In genomic region chr12:69933115-69933552, GRCh38 we compare ENCODE assay signal across 16 cellular contexts.
A peak's percentile ranks its signal among the peaks of the same experiment; 100 is the strongest.
DNase-seq lines count a peak whose midpoint lies in the region; ATAC-seq and TF ChIP-seq lines count a peak whose summit lies in the region.
"Had no signal": no experiment of that assay in that cellular context is flagged by ENCODE, and none has a peak within 500 bp of the region (broad histone marks: within the 10 kb centered on the region; RNA-seq: fewer than 3 reads in every experiment).

No MANE protein-coding gene starts in this region.

- H3K27ac ChIP-seq in HEK293 (ENCODE audit: extremely low read depth, low read depth, low read length) (no peak overlapping the region), HUES64 (ENCODE audit: low read depth, low read length) (peak overlapping the region; percentile 99)
- H3K27ac ChIP-seq: coronary artery, SK-N-MC had no signal

- TF ChIP-seq CTCF in HEK293 (tag by site-specific recombination; IDR thresholded peaks at IDR 0.05) (no peak), nephron progenitor cell (IDR thresholded peaks at IDR 0.05) (no peak)

- H3K4me1 Mint-ChIP-seq in nephron progenitor cell = peaks cover 71% of the 10 kb centered on the region
- no peaks in the 10 kb centered on the region for H3K4me1 Mint-ChIP-seq in activated naive CD4-positive, alpha-beta T cell treated with anti-CD3 and anti-CD28 coated beads for 36 hours (ENCODE audit: low read depth)
- H3K4me1 Mint-ChIP-seq: activated CD4-positive, alpha-beta T cell treated with anti-CD3 and anti-CD28 coated beads, Interleukin-2, amount 10 ng/mL, durations not matched to agents 7 days and 5 days had no signal

- 1% methylated on average over 5 of the region's 5 CpGs for WGBS in HUES64

- peak overlapping the region; percentile 59 for H3K27ac Mint-ChIP-seq in nephron progenitor cell
- no peak overlapping the region for H3K27ac Mint-ChIP-seq in activated naive CD4-positive, alpha-beta T cell treated with anti-CD3 and anti-CD28 coated beads for 36 hours
- H3K27ac Mint-ChIP-seq: activated CD4-positive, alpha-beta T cell treated with anti-CD3 and anti-CD28 coated beads, Interleukin-2, amount 10 ng/mL, durations not matched to agents 7 days and 5 days; CD8-positive, alpha-beta T cell had no signal

- peaks cover 12% of the 10 kb centered on the region for H3K9me3 Mint-ChIP-seq in nephron progenitor cell
- H3K9me3 Mint-ChIP-seq in activated naive CD4-positive, alpha-beta T cell treated with anti-CD3 and anti-CD28 coated beads for 36 hours = no peaks in the 10 kb centered on the region
- H3K9me3 Mint-ChIP-seq: activated CD4-positive, alpha-beta T cell treated with anti-CD3 and anti-CD28 coated beads, Interleukin-2, amount 10 ng/mL, durations not matched to agents 7 days and 5 days; CD8-positive, alpha-beta T cell had no signal

- intact Hi-C loops in activated naive CD4-positive, alpha-beta T cell treated with anti-CD3 and anti-CD28 coated beads for 36 hours (cut with micrococcal nuclease) = no loop called here

- H3K4me3 Mint-ChIP-seq in nephron progenitor cell = no peak overlapping the region
- H3K4me3 Mint-ChIP-seq in activated naive CD4-positive, alpha-beta T cell treated with anti-CD3 and anti-CD28 coated beads for 36 hours = no peak overlapping the region
- H3K4me3 Mint-ChIP-seq: activated CD4-positive, alpha-beta T cell treated with anti-CD3 and anti-CD28 coated beads, Interleukin-2, amount 10 ng/mL, durations not matched to agents 7 days and 5 days; CD8-positive, alpha-beta T cell had no signal

- H3K36me3 ChIP-seq in HEK293 (ENCODE audit: control insufficient read depth in 2 of 2, insufficient read depth in 1 of 2, low read length in 2 of 2) (no peaks in the 10 kb centered on the region), HUES64 (ENCODE audit: insufficient read depth, low read length) (no peaks in the 10 kb centered on the region)

- H3K9ac ChIP-seq in HUES64 (ENCODE audit: low read depth, low read length) = peak overlapping the region; percentile 66

- no peaks in the 10 kb centered on the region for H3K27me3 ChIP-seq in HUES64 (ENCODE audit: insufficient read depth, low read length)

- peak; percentile 22 for DNase-seq in nephron progenitor cell
- DNase-seq in nucleus accumbens (lab: John Stamatoyannopoulos, UW) = no peak
- DNase-seq in activated naive CD4-positive, alpha-beta T cell treated with anti-CD3 and anti-CD28 coated beads for 36 hours = no peak
- DNase-seq in activated CD4-positive, alpha-beta T cell treated with anti-CD3 and anti-CD28 coated beads for 4 hours = no peak
- DNase-seq: activated CD4-positive, alpha-beta T cell treated with anti-CD3 and anti-CD28 coated beads, Interleukin-2, amount 10 ng/mL, durations not matched to agents 7 days and 5 days; activated naive CD4-positive, alpha-beta T cell treated with Interleukin-2 at 50 U/mL for 16 hours; CD8-positive, alpha-beta T cell; foreskin melanocyte; NCI-H510A; stimulated activated CD4-positive, alpha-beta T cell treated with anti-CD3 and anti-CD28 coated beads, Interleukin-4, amount 100 ng/mL, for 4 hours had no signal

- peaks cover 7% of the 10 kb centered on the region for H3K36me3 Mint-ChIP-seq in nephron progenitor cell (ENCODE audit: low read depth)
- H3K36me3 Mint-ChIP-seq in activated naive CD4-positive, alpha-beta T cell treated with anti-CD3 and anti-CD28 coated beads for 36 hours (ENCODE audit: low read depth) = no peaks in the 10 kb centered on the region
- H3K36me3 Mint-ChIP-seq: CD8-positive, alpha-beta T cell had no signal

- CTCF ChIA-PET in HEK293 (lab: Yijun Ruan, JAX) = no interaction called here
- CTCF ChIA-PET in activated naive CD4-positive, alpha-beta T cell treated with anti-CD3 and anti-CD28 coated beads for 36 hours (lab: Charles Lee) = no interaction called here

- H3K27me3 Mint-ChIP-seq in nephron progenitor cell (ENCODE audit: low read depth, poor library complexity) = peaks cover 2% of the 10 kb centered on the region
- H3K27me3 Mint-ChIP-seq in activated naive CD4-positive, alpha-beta T cell treated with anti-CD3 and anti-CD28 coated beads for 36 hours (ENCODE audit: low read depth) = peaks cover 3% of the 10 kb centered on the region

- POLR2A ChIA-PET in HEK293 (lab: Yijun Ruan, JAX) = no interaction called here

- no peak overlapping the region for H3K4me3 ChIP-seq in HEK293 (ENCODE audit: low read depth, low read length)
- no peak overlapping the region for H3K4me3 ChIP-seq in HUES64 (ENCODE audit: low read length)
- H3K4me3 ChIP-seq: coronary artery, SK-N-MC had no signal

- no peaks in the 10 kb centered on the region for H3K4me1 ChIP-seq in HEK293 (ENCODE audit: control insufficient read depth, insufficient read depth, low read length)
- H3K4me1 ChIP-seq in HUES64 (ENCODE audit: insufficient read depth, low read length) = peaks cover 57% of the 10 kb centered on the region

- H3K9me3 ChIP-seq in HEK293 (ENCODE audit: control insufficient read depth, insufficient read depth, low read depth, low read length) = no peaks in the 10 kb centered on the region
- H3K9me3 ChIP-seq in HUES64 (ENCODE audit: insufficient read depth, low read depth, low read length) = peaks cover 1% of the 10 kb centered on the region

- ATAC-seq in GM19023 (IDR thresholded peaks at IDR 0.05; ENCODE audit: unreplicated experiment) = peak; percentile 59
- no peak for ATAC-seq in HG03571 (IDR thresholded peaks at IDR 0.05; ENCODE audit: unreplicated experiment)
- ATAC-seq: CD8-positive, alpha-beta T cell had no signal

TF ChIP-seq in HEK293, 187 proteins besides CTCF, POLR2A, EP300 and RAD21:
- TF ChIP-seq ZNF202 (tag by site-specific recombination; IDR thresholded peaks at IDR 0.05; ENCODE audit: borderline replicate concordance) = no peak
- no peak for TF ChIP-seq ZNF157 (tag by site-specific recombination; IDR thresholded peaks at IDR 0.05)
- TF ChIP-seq, protein P1, sequence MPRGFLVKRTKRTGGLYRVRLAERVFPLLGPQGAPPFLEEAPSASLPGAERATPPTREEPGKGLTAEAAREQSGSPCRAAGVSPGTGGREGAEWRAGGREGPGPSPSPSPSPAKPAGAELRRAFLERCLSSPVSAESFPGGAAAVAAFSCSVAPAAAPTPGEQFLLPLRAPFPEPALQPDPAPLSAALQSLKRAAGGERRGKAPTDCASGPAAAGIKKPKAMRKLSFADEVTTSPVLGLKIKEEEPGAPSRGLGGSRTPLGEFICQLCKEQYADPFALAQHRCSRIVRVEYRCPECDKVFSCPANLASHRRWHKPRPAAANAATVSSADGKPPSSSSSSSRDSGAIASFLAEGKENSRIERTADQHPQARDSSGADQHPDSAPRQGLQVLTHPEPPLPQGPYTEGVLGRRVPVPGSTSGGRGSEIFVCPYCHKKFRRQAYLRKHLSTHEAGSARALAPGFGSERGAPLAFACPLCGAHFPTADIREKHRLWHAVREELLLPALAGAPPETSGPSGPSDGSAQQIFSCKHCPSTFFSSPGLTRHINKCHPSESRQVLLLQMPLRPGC (tag by site-specific recombination; IDR thresholded peaks at IDR 0.05) = no peak
- TF ChIP-seq SETDB1 (IDR thresholded peaks at IDR 0.05; ENCODE audit: insufficient read length, low read length) = peak; percentile 23
- TF ChIP-seq ZNF658 (tag by site-specific recombination; IDR thresholded peaks at IDR 0.05) = no peak
TF ChIP-seq in HEK293: peak in this region for 1.
